8 cellular contexts compared by ENCODE assay signal in the genomic region with DNA sequence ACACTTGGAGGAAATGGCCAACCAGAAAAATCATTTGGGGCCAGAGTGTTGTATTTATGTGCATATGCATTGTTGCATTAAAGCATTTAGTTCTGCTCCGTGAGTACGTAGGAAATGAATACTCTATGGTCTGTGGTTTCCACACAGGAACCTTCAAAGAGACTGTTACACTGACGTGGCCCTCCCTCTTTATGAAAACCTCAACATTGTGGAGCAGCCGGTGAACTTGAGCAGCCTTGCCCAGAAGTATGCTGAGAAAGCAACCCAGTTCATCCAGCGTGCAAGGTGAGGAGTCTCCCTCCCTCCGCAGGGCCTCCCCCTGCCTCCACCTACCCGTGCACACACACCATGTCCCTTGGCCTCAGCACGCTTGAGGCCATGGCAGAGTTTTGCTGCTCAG.
A peak's percentile ranks its signal among the peaks of the same experiment; 100 is the strongest.
DNase-seq lines count a peak whose midpoint lies in the region; ATAC-seq and TF ChIP-seq lines count a peak whose summit lies in the region.

No MANE protein-coding gene starts in this region.

- H3K9me3 Mint-ChIP-seq in CD4-positive, alpha-beta T cell, result no peaks in the 10 kb centered on the region
- no peaks in the 10 kb centered on the region for H3K9me3 Mint-ChIP-seq in activated naive CD8-positive, alpha-beta T cell treated with anti-CD3 and anti-CD28 coated beads, Interleukin-2, amount 50 U/mL, for 24 hours

- H3K36me3 Mint-ChIP-seq in CD4-positive, alpha-beta T cell (ENCODE audit: low read depth), result no peaks in the 10 kb centered on the region
- H3K36me3 Mint-ChIP-seq in activated naive CD8-positive, alpha-beta T cell treated with anti-CD3 and anti-CD28 coated beads, Interleukin-2, amount 50 U/mL, for 24 hours (ENCODE audit: low read depth), result peaks cover 6% of the 10 kb centered on the region

- intact Hi-C loops in CD4-positive, alpha-beta T cell (cut with DNase I, micrococcal nuclease), result loop anchor here (1.0 to 5.0 kb wide), 5 partner anchors 39 to 80 kb away; no protein-coding TSS in a partner anchor

- H3K27ac Mint-ChIP-seq in CD4-positive, alpha-beta T cell, result peak overlapping the region; percentile 68
- peak overlapping the region; percentile 48 for H3K27ac Mint-ChIP-seq in activated naive CD8-positive, alpha-beta T cell treated with anti-CD3 and anti-CD28 coated beads, Interleukin-2, amount 50 U/mL, for 24 hours

- ATAC-seq in CD4-positive, alpha-beta T cell (ENCODE audit: poor library complexity), result peak; percentile 94
- ATAC-seq in HG02610 (IDR thresholded peaks at IDR 0.05; ENCODE audit: unreplicated experiment), result peak; percentile 91
- ATAC-seq in activated naive CD8-positive, alpha-beta T cell treated with anti-CD3 and anti-CD28 coated beads, Interleukin-2, amount 50 U/mL, for 24 hours, result peak; percentile 98

- no peaks in the 10 kb centered on the region for H3K9me3 ChIP-seq in CD4-positive, alpha-beta T cell (ENCODE audit: control insufficient read depth, low read length)

- peak overlapping the region; percentile 75 for H3K4me3 Mint-ChIP-seq in CD4-positive, alpha-beta T cell
- H3K4me3 Mint-ChIP-seq in activated naive CD8-positive, alpha-beta T cell treated with anti-CD3 and anti-CD28 coated beads, Interleukin-2, amount 50 U/mL, for 24 hours, result peak overlapping the region; percentile 40

- H3K27me3 Mint-ChIP-seq in CD4-positive, alpha-beta T cell, result no peaks in the 10 kb centered on the region
- no peaks in the 10 kb centered on the region for H3K27me3 Mint-ChIP-seq in activated naive CD8-positive, alpha-beta T cell treated with anti-CD3 and anti-CD28 coated beads, Interleukin-2, amount 50 U/mL, for 24 hours

- POLR2A ChIA-PET in CD4-positive, alpha-beta T cell (lab: Charles Lee), result interaction anchor here (0.7 to 7.5 kb wide), 7 partner anchors 11 to 103 kb away, joined by 3 to 94 read pairs (median 6); a partner anchor contains a TSS

- peak; percentile 41 to 73 (median 53) for DNase-seq in CD4-positive, alpha-beta T cell
- DNase-seq in SW480 (ENCODE audit: low spot score) (peak; percentile 86), COLO668 (lab: John Stamatoyannopoulos, UW; ENCODE audit: unreplicated experiment) (no peak), GM19238 (ENCODE audit: insufficient read length, low spot score) (no peak), amygdala (lab: John Stamatoyannopoulos, UW) (no peak)
- peak; percentile 59 for DNase-seq in activated naive CD8-positive, alpha-beta T cell treated with anti-CD3 and anti-CD28 coated beads, Interleukin-2, amount 50 U/mL, for 24 hours
- DNase-seq in stimulated activated CD8-positive, alpha-beta memory T cell treated with anti-CD3 and anti-CD28 coated beads, Interleukin-15, amount 100 ng/mL, for 48 hours (ENCODE audit: low read depth in 2 of 2), result peak; percentile 51 to 63

- TF ChIP-seq CTCF in CD4-positive, alpha-beta T cell (IDR thresholded peaks at IDR 0.05), result no peak

- H3K27me3 ChIP-seq in CD4-positive, alpha-beta T cell (ENCODE audit: control insufficient read depth, insufficient read depth, low read length), result no peaks in the 10 kb centered on the region

- no peak overlapping the region for H3K27ac ChIP-seq in CD4-positive, alpha-beta T cell (ENCODE audit: low read depth, low read length)

- CTCF ChIA-PET in CD4-positive, alpha-beta T cell (lab: Charles Lee), result interaction anchor here (0.6 to 2.6 kb wide), 3 partner anchors 42 to 80 kb away, joined by 3 to 8 read pairs (median 3); no protein-coding TSS in a partner anchor

- H3K4me1 Mint-ChIP-seq in CD4-positive, alpha-beta T cell (ENCODE audit: low read depth), result peaks cover 62% of the 10 kb centered on the region
- H3K4me1 Mint-ChIP-seq in activated naive CD8-positive, alpha-beta T cell treated with anti-CD3 and anti-CD28 coated beads, Interleukin-2, amount 50 U/mL, for 24 hours, result peaks cover 54% of the 10 kb centered on the region

Comparison
In these comparisons a context has a peak if more than half of its experiments do, and no peak if none do; other contexts are left out.
1. DNase-seq: peak in CD4-positive, alpha-beta T cell (10 of 10), SW480 (single experiment), activated naive CD8-positive, alpha-beta T cell treated with anti-CD3 and anti-CD28 coated beads, Interleukin-2, amount 50 U/mL, for 24 hours (single experiment) and stimulated activated CD8-positive, alpha-beta memory T cell treated with anti-CD3 and anti-CD28 coated beads, Interleukin-15, amount 100 ng/mL, for 48 hours (2 of 2); none in COLO668 (single experiment), GM19238 (single experiment) and amygdala (0 of 56).
2. Peak in every context shown above with its lines, with median percentiles within 50 percentile points of each other: ATAC-seq.